Comparison of ENCODE assay signal across 18 cellular contexts in the genomic region with DNA sequence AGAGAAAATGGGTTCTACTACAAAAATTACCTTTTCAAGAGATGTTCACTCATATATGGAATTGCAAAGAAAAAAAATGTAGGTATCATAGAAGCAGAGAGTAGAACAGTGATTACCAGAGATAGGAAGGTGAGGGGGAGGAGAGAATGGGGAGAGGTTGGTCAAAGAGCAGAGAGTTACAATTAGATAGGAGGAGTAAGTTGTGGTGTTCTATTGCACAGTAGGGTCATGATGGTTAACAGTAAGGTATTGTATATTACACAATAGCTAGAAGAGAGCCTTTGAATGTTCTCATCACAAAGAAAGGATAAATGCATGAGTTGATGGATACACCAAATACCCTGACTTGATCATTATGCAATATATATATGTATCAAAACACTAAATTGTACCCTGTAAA.
DNase-seq lines count a peak whose midpoint lies in the region; ATAC-seq and TF ChIP-seq lines count a peak whose summit lies in the region.
"Had no signal": no experiment of that assay in that cellular context is flagged by ENCODE, and none has a peak within 500 bp of the region (broad histone marks: within the 10 kb centered on the region; RNA-seq: fewer than 3 reads in every experiment).

No MANE protein-coding gene starts in this region.

- H3K79me1 ChIP-seq in IMR-90 (ENCODE audit: low read depth in 1 of 2, low read length in 2 of 2) = no peaks in the 10 kb centered on the region

- H4K8ac ChIP-seq in IMR-90 (ENCODE audit: low read depth in 2 of 2, low read length in 2 of 2) = no peak overlapping the region

- H3K14ac ChIP-seq in IMR-90 (replicated peaks; ENCODE audit: low read depth, low read length) = no peak overlapping the region

- H3K18ac ChIP-seq in IMR-90 (ENCODE audit: low read depth, low read length) = no peak overlapping the region

- dilution Hi-C loops in IMR-90 (cut with HindIII; ENCODE audit: low sequenced_read_pairs, unreplicated experiment) = no loop called here

- H3K4me1 ChIP-seq in Caco-2 (peaks cover 39% of the 10 kb centered on the region), IMR-90 (ENCODE audit: control insufficient read depth, insufficient read depth, low read length) (no peaks in the 10 kb centered on the region), mucosa of descending colon (ENCODE audit: low read depth) (no peaks in the 10 kb centered on the region)
- H3K4me1 ChIP-seq: BLaER1 had no signal

- no peak overlapping the region for H3K4ac ChIP-seq in IMR-90 (ENCODE audit: low read depth, low read length)

- no peak overlapping the region for H2AFZ ChIP-seq in IMR-90 (replicated peaks; ENCODE audit: low read length, poor library complexity)

- CTCF ChIA-PET in Caco-2 (lab: Charles Lee) (no interaction called here), IMR-90 (lab: Yijun Ruan, JAX) (no interaction called here)

- no peak for DNase-seq in Caco-2
- DNase-seq in IMR-90 = no peak
- DNase-seq in amniotic epithelial cell (ENCODE audit: low read depth) = peak; percentile 15
- no peak for DNase-seq in mucosa of descending colon
- no peak for DNase-seq in NCI-H146 (lab: John Stamatoyannopoulos, UW)
- DNase-seq in activated CD4-positive, alpha-beta T cell treated with anti-CD3 and anti-CD28 coated beads, Interleukin-2, amount 50 U/mL, for 1 hour = no peak
- no peak for DNase-seq in T-helper 17 cell
- DNase-seq: CD4-positive, CD25-positive, alpha-beta regulatory T cell; CD8-positive, alpha-beta T cell; DMS53; DMS79 treated with DMSO at 0.1 percent for 48 hours; GF-D8; GOT3; HFFc6 had no signal

- no peaks in the 10 kb centered on the region for H3K9me1 ChIP-seq in IMR-90 (ENCODE audit: insufficient read depth, low read length)

- H2AK9ac ChIP-seq in IMR-90 (replicated peaks; ENCODE audit: low read depth, low read length, poor library complexity) = no peak overlapping the region

- intact Hi-C loops in Caco-2 (cut with micrococcal nuclease; ENCODE audit: unreplicated experiment) (no loop called here), IMR-90 (cut with micrococcal nuclease) (no loop called here), mucosa of descending colon (cut with DNase I, micrococcal nuclease) (no loop called here)

- H2BK15ac ChIP-seq in IMR-90 (ENCODE audit: low read depth, low read length) = no peak overlapping the region

- H4K20me1 ChIP-seq in IMR-90 (ENCODE audit: insufficient read depth, low read length) = no peaks in the 10 kb centered on the region
- H4K20me1 ChIP-seq: BLaER1 had no signal

- no peak for TF ChIP-seq RAD21 in IMR-90 (IDR thresholded peaks at IDR 0.05; ENCODE audit: low read length)

- POLR2A ChIA-PET in Caco-2 (lab: Charles Lee) (no interaction called here), IMR-90 (lab: Charles Lee; ENCODE audit: unreplicated experiment) (no interaction called here)

- no peak for TF ChIP-seq POLR2A in IMR-90 (IDR thresholded peaks at IDR 0.05; ENCODE audit: low read depth, low read length)

- no TSS peak for BruUV-seq in Caco-2 (replicated peaks; lab: Mats Ljungman, UMichigan)
- no TSS peak for BruUV-seq in IMR-90 (replicated peaks; lab: Mats Ljungman, UMichigan)

- H3K4me3 ChIP-seq in Caco-2 (ENCODE audit: low read depth, low read length) (no peak overlapping the region), IMR-90 (ENCODE audit: insufficient read depth, low read depth, low read length) (no peak overlapping the region), mucosa of descending colon (no peak overlapping the region)
- H3K4me3 ChIP-seq: BLaER1, HAP-1 had no signal

- no peak overlapping the region for H3K9ac ChIP-seq in IMR-90 (ENCODE audit: low read depth, low read length)
- H3K9ac ChIP-seq: BLaER1 had no signal

- H3K9me3 Mint-ChIP-seq in Caco-2 (ENCODE audit: unreplicated experiment) = peaks cover 60% of the 10 kb centered on the region
- H3K9me3 Mint-ChIP-seq: HFFc6 had no signal

- no peak overlapping the region for H2AK5ac ChIP-seq in IMR-90 (ENCODE audit: low read depth, low read length)

- H3K4me2 ChIP-seq in IMR-90 (ENCODE audit: low read depth, low read length) = no peak overlapping the region
- H3K4me2 ChIP-seq: BLaER1 had no signal

- H3K36me3 ChIP-seq in Caco-2 (ENCODE audit: control insufficient read depth, insufficient read depth, low read length) (no peaks in the 10 kb centered on the region; the same call in 1 of the 2 replicates), IMR-90 (ENCODE audit: control insufficient read depth, insufficient read depth, low read length) (no peaks in the 10 kb centered on the region), mucosa of descending colon (ENCODE audit: low read depth) (no peaks in the 10 kb centered on the region)
- H3K36me3 ChIP-seq: HAP-1 had no signal

- no peak overlapping the region for H3K23ac ChIP-seq in IMR-90 (ENCODE audit: low read depth, low read length)

- H4K5ac ChIP-seq in IMR-90 (ENCODE audit: low read depth, low read length) = no peak overlapping the region

- ATAC-seq in IMR-90 (ENCODE audit: low read depth) (no peak), mucosa of descending colon (peak; percentile 30), T-helper 17 cell (no peak)
- ATAC-seq: CD8-positive, alpha-beta T cell had no signal

- H3K27me3 Mint-ChIP-seq in Caco-2 (ENCODE audit: insufficient read depth, unreplicated experiment) (no peaks in the 10 kb centered on the region), T-helper 17 cell (no peaks in the 10 kb centered on the region)
- H3K27me3 Mint-ChIP-seq: B cell; CD4-positive, CD25-positive, alpha-beta regulatory T cell had no signal

- peaks cover 38% of the 10 kb centered on the region for H3K36me3 Mint-ChIP-seq in Caco-2 (ENCODE audit: insufficient read depth, unreplicated experiment)
- H3K36me3 Mint-ChIP-seq in T-helper 17 cell (ENCODE audit: low read depth) = no peaks in the 10 kb centered on the region

- H2BK5ac ChIP-seq in IMR-90 (ENCODE audit: low read depth, low read length, poor library complexity, severe bottlenecking) = no peak overlapping the region

- no peak overlapping the region for H3K27ac ChIP-seq in IMR-90 (ENCODE audit: insufficient read depth, low read length)
- H3K27ac ChIP-seq: BLaER1, C4-2B had no signal

- no peak overlapping the region for H4K91ac ChIP-seq in IMR-90 (ENCODE audit: insufficient read depth, low read depth, low read length)

- in situ Hi-C loops in IMR-90 (cut with MboI; ENCODE audit: low sequenced_read_pairs) = no loop called here

- H2BK120ac ChIP-seq in IMR-90 (ENCODE audit: low read depth, low read length) = no peak overlapping the region

- peak overlapping the region; percentile 9 for H3K4me3 Mint-ChIP-seq in Caco-2 (ENCODE audit: unreplicated experiment)
- no peak overlapping the region for H3K4me3 Mint-ChIP-seq in T-helper 17 cell
- H3K4me3 Mint-ChIP-seq: B cell; CD4-positive, CD25-positive, alpha-beta regulatory T cell; CD8-positive, alpha-beta T cell; HFFc6 had no signal

- H3K4me1 Mint-ChIP-seq in Caco-2 (ENCODE audit: low read depth, unreplicated experiment) (peaks cover 37% of the 10 kb centered on the region), T-helper 17 cell (peaks cover 3% of the 10 kb centered on the region)
- H3K4me1 Mint-ChIP-seq: B cell; CD4-positive, CD25-positive, alpha-beta regulatory T cell had no signal

- H3K27ac Mint-ChIP-seq in Caco-2 (ENCODE audit: unreplicated experiment) = peak overlapping the region; percentile 91
- H3K27ac Mint-ChIP-seq in T-helper 17 cell = no peak overlapping the region
- H3K27ac Mint-ChIP-seq: B cell; CD4-positive, CD25-positive, alpha-beta regulatory T cell; CD8-positive, alpha-beta T cell; HFFc6 had no signal

- H3K27me3 ChIP-seq in Caco-2 (replicated peaks; ENCODE audit: control insufficient read depth, insufficient read depth, low read length) = no peaks in the 10 kb centered on the region
- H3K27me3 ChIP-seq in IMR-90 (ENCODE audit: control insufficient read depth, insufficient read depth, low read length) = no peaks in the 10 kb centered on the region
- H3K27me3 ChIP-seq: BLaER1 had no signal

- TF ChIP-seq CTCF in Caco-2 (IDR thresholded peaks at IDR 0.05; ENCODE audit: insufficient read depth in 1 of 2, low read depth in 1 of 2, low read length in 1 of 2, severe bottlenecking in 1 of 2, unreplicated experiment in 1 of 2) = no peak
- no peak for TF ChIP-seq CTCF in IMR-90 (conservative IDR thresholded peaks at IDR 0.05; ENCODE audit: low read depth, low read length)
- no peak for TF ChIP-seq CTCF in mucosa of descending colon (IDR thresholded peaks at IDR 0.05)

- no peak overlapping the region for H2BK20ac ChIP-seq in IMR-90 (ENCODE audit: low read depth, low read length)

- H3K56ac ChIP-seq in IMR-90 (ENCODE audit: extremely low read depth, insufficient read depth, low read length) = no peak overlapping the region

- H3K9me3 ChIP-seq in Caco-2 (peaks cover 37% of the 10 kb centered on the region), IMR-90 (ENCODE audit: control insufficient read depth, insufficient read depth, low read length) (no peaks in the 10 kb centered on the region), mucosa of descending colon (peaks cover 10% of the 10 kb centered on the region), T-helper 17 cell (ENCODE audit: control insufficient read depth, low read length, poor library complexity, severe bottlenecking) (no peaks in the 10 kb centered on the region)
- H3K9me3 ChIP-seq: HAP-1 had no signal

TF ChIP-seq in IMR-90, 13 proteins besides CTCF, POLR2A, EP300 and RAD21:
- peak; percentile 73 for TF ChIP-seq CEBPB (IDR thresholded peaks at IDR 0.05; ENCODE audit: low read depth, low read length)
- TF ChIP-seq CHD1 (IDR thresholded peaks at IDR 0.05; ENCODE audit: low read depth, low read length) = no peak
